ENCODE assay signal across 24 cellular contexts in the genomic region with DNA sequence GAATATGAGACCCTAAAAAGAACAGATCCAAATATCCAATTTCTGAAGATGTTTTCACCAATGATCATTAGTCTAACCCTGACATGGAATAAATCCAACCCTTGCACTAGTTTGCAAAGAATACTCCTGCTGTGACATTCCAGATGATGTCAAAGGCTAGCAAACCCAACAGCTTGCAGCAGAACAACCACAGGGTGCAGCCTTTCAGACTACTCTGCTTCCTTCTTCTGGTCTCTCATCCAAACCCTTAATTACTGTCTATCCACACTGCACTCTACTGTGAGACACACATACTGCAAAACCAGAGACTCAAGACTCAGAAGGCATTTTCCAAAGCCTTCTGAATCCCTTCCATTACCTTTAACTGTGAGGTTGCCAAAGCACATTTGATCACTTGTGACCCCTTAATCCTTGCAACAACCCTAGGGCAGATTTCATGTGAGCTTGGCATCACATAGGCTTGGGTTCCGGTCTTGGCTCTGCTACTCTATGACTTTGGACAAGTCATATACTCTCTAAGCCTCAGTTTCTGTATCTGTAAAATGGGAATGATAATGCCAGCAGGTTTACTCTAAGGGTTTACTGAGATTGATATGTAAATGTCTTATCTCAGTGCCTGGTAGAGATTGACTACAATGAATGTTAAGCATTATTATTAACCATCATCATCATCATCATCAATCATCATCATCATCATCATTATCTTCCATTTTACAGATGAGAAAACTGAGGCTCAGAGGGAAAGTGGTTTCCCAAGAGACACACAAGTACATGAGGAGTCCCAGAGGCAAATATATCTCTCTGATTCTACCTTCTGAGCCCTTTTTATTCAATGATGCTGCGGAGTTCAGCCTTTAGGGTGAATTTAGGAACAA.
"Had no signal": no experiment of that assay in that cellular context is flagged by ENCODE, and none has a peak within 500 bp of the region (broad histone marks: within the 10 kb centered on the region; RNA-seq: fewer than 3 reads in every experiment).

No MANE protein-coding gene starts in this region.

- H3K36me3 ChIP-seq: ascending aorta, breast epithelium, gastroesophageal sphincter, left ventricle myocardium inferior, thoracic aorta, upper lobe of right lung had no signal

- H3K27me3 ChIP-seq: ascending aorta, breast epithelium had no signal

- H3K4me1 Mint-ChIP-seq: activated CD4-positive, alpha-beta memory T cell treated with anti-CD3 and anti-CD28 coated beads, Interleukin-2, amount 10 ng/mL, durations not matched to agents 7 days and 5 days had no signal

- DNase-seq: activated CD4-positive, alpha-beta memory T cell treated with anti-CD3 and anti-CD28 coated beads, Interleukin-2, amount 10 ng/mL, durations not matched to agents 7 days and 5 days; activated CD4-positive, alpha-beta T cell treated with anti-CD3 and anti-CD28 coated beads for 48 hours; activated CD4-positive, CD25-positive, alpha-beta regulatory T cell; activated effector memory CD4-positive, alpha-beta T cell treated with anti-CD3 and anti-CD28 coated beads, Interleukin-2, amount 50 U/mL, for 16 hours; activated naive CD4-positive, alpha-beta T cell treated with anti-CD3 and anti-CD28 coated beads, Interleukin-2, amount 50 U/mL, for 16 hours; activated T-cell treated with anti-CD3 and anti-CD28 coated beads, Interleukin-2, amount 50 U/mL, for 4 hours; effector CD8-positive, alpha-beta T cell; immature natural killer cell; kidney glomerular epithelial cell; left ventricle myocardium inferior; mammary epithelial cell; midbrain; nephron progenitor cell; nucleus accumbens; posterior cingulate gyrus; retina; stimulated activated naive B cell treated with anti-CD40 and anti-IgM and Interleukin-4, amounts not matched to agents 10 μg/mL and 1 μg/mL and 100 μg/mL, for 72 hours; T-helper 9 cell; upper lobe of right lung had no signal

- ATAC-seq: activated T-cell treated with anti-CD3 and anti-CD28 coated beads, Interleukin-2, amount 50 U/mL, for 4 hours; esophagus mucosa; gastroesophageal sphincter; stimulated activated naive B cell treated with anti-CD40 and anti-IgM and Interleukin-4, amounts not matched to agents 10 μg/mL and 1 μg/mL and 100 μg/mL, for 72 hours; upper lobe of right lung had no signal

- H3K9me3 ChIP-seq: ascending aorta, breast epithelium, gastroesophageal sphincter, left ventricle myocardium inferior, thoracic aorta, upper lobe of right lung had no signal

- H3K9me3 Mint-ChIP-seq: activated CD4-positive, alpha-beta memory T cell treated with anti-CD3 and anti-CD28 coated beads, Interleukin-2, amount 10 ng/mL, durations not matched to agents 7 days and 5 days; activated T-cell treated with anti-CD3 and anti-CD28 coated beads, Interleukin-2, amount 50 U/mL, for 4 hours; immature natural killer cell; nephron progenitor cell; stimulated activated naive B cell treated with anti-CD40 and anti-IgM and Interleukin-4, amounts not matched to agents 10 μg/mL and 1 μg/mL and 100 μg/mL, for 72 hours had no signal

- H3K4me3 ChIP-seq: ascending aorta, breast epithelium, gastroesophageal sphincter, left ventricle myocardium inferior, thoracic aorta, upper lobe of right lung had no signal

- H3K27ac ChIP-seq: ascending aorta, gastroesophageal sphincter, left ventricle myocardium inferior, thoracic aorta, upper lobe of right lung had no signal

- H3K4me1 ChIP-seq: ascending aorta, gastroesophageal sphincter, left ventricle myocardium inferior, upper lobe of right lung had no signal

- H3K27ac Mint-ChIP-seq: activated CD4-positive, alpha-beta memory T cell treated with anti-CD3 and anti-CD28 coated beads, Interleukin-2, amount 10 ng/mL, durations not matched to agents 7 days and 5 days; immature natural killer cell; nephron progenitor cell; stimulated activated naive B cell treated with anti-CD40 and anti-IgM and Interleukin-4, amounts not matched to agents 10 μg/mL and 1 μg/mL and 100 μg/mL, for 72 hours had no signal

- H3K36me3 Mint-ChIP-seq: immature natural killer cell; stimulated activated naive B cell treated with anti-CD40 and anti-IgM and Interleukin-4, amounts not matched to agents 10 μg/mL and 1 μg/mL and 100 μg/mL, for 72 hours had no signal

- H3K4me3 Mint-ChIP-seq: activated CD4-positive, alpha-beta memory T cell treated with anti-CD3 and anti-CD28 coated beads, Interleukin-2, amount 10 ng/mL, durations not matched to agents 7 days and 5 days; activated T-cell treated with anti-CD3 and anti-CD28 coated beads, Interleukin-2, amount 50 U/mL, for 4 hours; immature natural killer cell; nephron progenitor cell; stimulated activated naive B cell treated with anti-CD40 and anti-IgM and Interleukin-4, amounts not matched to agents 10 μg/mL and 1 μg/mL and 100 μg/mL, for 72 hours had no signal
